30 cellular contexts compared by ENCODE assay signal in the genomic region with DNA sequence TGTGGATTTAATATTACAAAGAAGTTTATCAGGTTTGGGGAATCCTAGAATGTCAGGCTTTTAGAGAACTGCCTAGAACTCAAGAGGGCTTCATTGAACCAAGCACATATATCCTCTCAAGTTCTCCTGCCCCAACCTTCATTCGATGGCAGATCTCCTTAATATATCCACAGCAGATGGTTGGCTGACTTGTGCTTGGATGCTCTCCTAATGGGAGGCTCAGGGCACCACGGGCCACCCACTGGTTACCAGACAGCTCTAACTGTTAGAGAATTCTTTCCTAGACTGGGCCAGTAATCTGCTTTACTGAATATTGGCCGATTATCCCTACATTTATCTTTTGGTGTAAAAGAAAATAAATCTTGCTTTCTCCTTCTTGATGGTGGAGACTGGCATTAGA.
"Had no signal": no experiment of that assay in that cellular context is flagged by ENCODE, and none has a peak within 500 bp of the region (broad histone marks: within the 10 kb centered on the region; RNA-seq: fewer than 3 reads in every experiment).

No MANE protein-coding gene starts in this region.

- DNase-seq: activated CD4-positive, alpha-beta memory T cell treated with anti-CD3 and anti-CD28 coated beads for 36 hours; activated CD4-positive, alpha-beta T cell treated with anti-CD3 and anti-CD28 coated beads, Interleukin-2, amount 10 ng/mL, durations not matched to agents 24 days and 14 days; activated CD8-positive, alpha-beta memory T cell treated with anti-CD3 and anti-CD28 coated beads, Interleukin-2, amount 10 ng/mL, durations not matched to agents 7 days and 5 days; activated CD8-positive, alpha-beta memory T cell treated with anti-CD3 and anti-CD28 coated beads, Interleukin-2, amount 50 U/mL, for 4 hours; activated CD8-positive, alpha-beta T cell treated with anti-CD3 and anti-CD28 coated beads, Interleukin-2, amount 10 ng/mL, durations not matched to agents 7 days and 5 days; activated effector memory CD4-positive, alpha-beta T cell treated with anti-CD3 and anti-CD28 coated beads, Interleukin-2, amount 50 U/mL, for 16 hours; activated naive CD4-positive, alpha-beta T cell treated with anti-CD3 and anti-CD28 coated beads for 36 hours; activated naive CD8-positive, alpha-beta T cell treated with anti-CD3 and anti-CD28 coated beads for 36 hours; activated naive CD8-positive, alpha-beta T cell treated with anti-CD3 and anti-CD28 coated beads, Interleukin-2, amount 50 U/mL, for 24 hours; activated T-cell treated with anti-CD3 and anti-CD28 coated beads, Interleukin-2, amount 50 U/mL, for 1 hour; activated T-cell treated with anti-CD3 and anti-CD28 coated beads, Interleukin-2, amount 50 U/mL, for 48 hours; adrenal gland; amygdala; aorta; body of pancreas; effector memory CD4-positive, alpha-beta T cell; endodermal cell; head of caudate nucleus; hippocampal formation; T-helper 17 cell; T1000 had no signal

- H3K4me1 Mint-ChIP-seq: activated CD4-positive, alpha-beta T cell treated with anti-CD3 and anti-CD28 coated beads, Interleukin-2, amount 10 ng/mL, durations not matched to agents 24 days and 14 days; activated CD8-positive, alpha-beta memory T cell treated with anti-CD3 and anti-CD28 coated beads, Interleukin-2, amount 10 ng/mL, durations not matched to agents 7 days and 5 days; activated naive CD4-positive, alpha-beta T cell treated with anti-CD3 and anti-CD28 coated beads, Interleukin-2, amount 50 U/mL, for 24 hours; T-helper 17 cell; WTC11 had no signal

- H3K4me1 ChIP-seq: adrenal gland, body of pancreas had no signal

- H3K36me3 ChIP-seq: adrenal gland had no signal

- H3K27me3 ChIP-seq: adrenal gland, body of pancreas, dorsolateral prefrontal cortex had no signal

- H3K27ac ChIP-seq: adrenal gland, body of pancreas, coronary artery, dorsolateral prefrontal cortex had no signal

- H3K36me3 Mint-ChIP-seq: activated CD4-positive, alpha-beta memory T cell treated with anti-CD3 and anti-CD28 coated beads for 36 hours; activated CD8-positive, alpha-beta memory T cell treated with anti-CD3 and anti-CD28 coated beads, Interleukin-2, amount 10 ng/mL, durations not matched to agents 7 days and 5 days; activated naive CD4-positive, alpha-beta T cell treated with anti-CD3 and anti-CD28 coated beads, Interleukin-2, amount 50 U/mL, for 24 hours had no signal

- H3K9me3 ChIP-seq: adrenal gland had no signal

- ATAC-seq: activated CD8-positive, alpha-beta memory T cell treated with anti-CD3 and anti-CD28 coated beads, Interleukin-2, amount 10 ng/mL, durations not matched to agents 7 days and 5 days; activated CD8-positive, alpha-beta T cell treated with anti-CD3 and anti-CD28 coated beads, Interleukin-2, amount 10 ng/mL, durations not matched to agents 7 days and 5 days; activated naive CD8-positive, alpha-beta T cell treated with anti-CD3 and anti-CD28 coated beads, Interleukin-2, amount 50 U/mL, for 24 hours; body of pancreas; esophagus mucosa; T-helper 17 cell; WTC11 had no signal

- H3K4me3 Mint-ChIP-seq: activated CD4-positive, alpha-beta memory T cell treated with anti-CD3 and anti-CD28 coated beads for 36 hours; activated CD4-positive, alpha-beta T cell treated with anti-CD3 and anti-CD28 coated beads, Interleukin-2, amount 10 ng/mL, durations not matched to agents 24 days and 14 days; activated CD8-positive, alpha-beta memory T cell treated with anti-CD3 and anti-CD28 coated beads, Interleukin-2, amount 10 ng/mL, durations not matched to agents 7 days and 5 days; activated CD8-positive, alpha-beta T cell treated with anti-CD3 and anti-CD28 coated beads, Interleukin-2, amount 10 ng/mL, durations not matched to agents 7 days and 5 days; activated naive CD4-positive, alpha-beta T cell treated with anti-CD3 and anti-CD28 coated beads for 36 hours; activated naive CD4-positive, alpha-beta T cell treated with anti-CD3 and anti-CD28 coated beads, Interleukin-2, amount 50 U/mL, for 24 hours; activated naive CD8-positive, alpha-beta T cell treated with anti-CD3 and anti-CD28 coated beads for 36 hours; activated naive CD8-positive, alpha-beta T cell treated with anti-CD3 and anti-CD28 coated beads, Interleukin-2, amount 50 U/mL, for 24 hours; activated T-helper 1 cell treated with anti-CD3 and anti-CD28 coated beads, Interleukin-12 subunit alpha, Interleukin-12 subunit beta, Interleukin-2, Interleukin-4 antibody, amounts not matched to agents 30 ng/mL and 10 ng/mL and 1 ng/mL, durations not matched to agents 14 hours and 24 hours and 36 hours; dendritic cell treated with granulocyte-macrophage colony-stimulating factor and Interleukin-4, amounts not matched to agents 40 ng/mL and 50 ng/mL, for 4 days; endodermal cell; T-helper 17 cell; T-helper 2 cell treated with Interferon-gamma antibody and Interleukin-4, amounts not matched to agents 5 μg/mL and 100 μg/mL, for 36 hours; WTC11 had no signal

- H3K27ac Mint-ChIP-seq: activated CD4-positive, alpha-beta memory T cell treated with anti-CD3 and anti-CD28 coated beads for 36 hours; activated CD4-positive, alpha-beta T cell treated with anti-CD3 and anti-CD28 coated beads, Interleukin-2, amount 10 ng/mL, durations not matched to agents 24 days and 14 days; activated CD8-positive, alpha-beta memory T cell treated with anti-CD3 and anti-CD28 coated beads, Interleukin-2, amount 10 ng/mL, durations not matched to agents 7 days and 5 days; activated CD8-positive, alpha-beta T cell treated with anti-CD3 and anti-CD28 coated beads, Interleukin-2, amount 10 ng/mL, durations not matched to agents 7 days and 5 days; activated naive CD4-positive, alpha-beta T cell treated with anti-CD3 and anti-CD28 coated beads for 36 hours; activated naive CD4-positive, alpha-beta T cell treated with anti-CD3 and anti-CD28 coated beads, Interleukin-2, amount 50 U/mL, for 24 hours; activated naive CD8-positive, alpha-beta T cell treated with anti-CD3 and anti-CD28 coated beads for 36 hours; activated naive CD8-positive, alpha-beta T cell treated with anti-CD3 and anti-CD28 coated beads, Interleukin-2, amount 50 U/mL, for 24 hours; activated T-helper 1 cell treated with anti-CD3 and anti-CD28 coated beads, Interleukin-12 subunit alpha, Interleukin-12 subunit beta, Interleukin-2, Interleukin-4 antibody, amounts not matched to agents 30 ng/mL and 10 ng/mL and 1 ng/mL, durations not matched to agents 14 hours and 24 hours and 36 hours; activated T-helper 2 cell treated with anti-CD3 and anti-CD28 coated beads, Interferon-gamma antibody, Interleukin-2, Interleukin-4, amounts not matched to agents 10 μg/mL and 5 μg/mL and 100 μg/mL, durations not matched to agents 14 hours and 24 hours and 36 hours; dendritic cell treated with granulocyte-macrophage colony-stimulating factor and Interleukin-4, amounts not matched to agents 40 ng/mL and 50 ng/mL, for 4 days; endodermal cell; T-helper 17 cell; T-helper 2 cell treated with Interferon-gamma antibody and Interleukin-4, amounts not matched to agents 5 μg/mL and 100 μg/mL, for 36 hours; WTC11 had no signal

- H3K9me3 Mint-ChIP-seq: activated naive CD4-positive, alpha-beta T cell treated with anti-CD3 and anti-CD28 coated beads, Interleukin-2, amount 50 U/mL, for 24 hours; activated naive CD8-positive, alpha-beta T cell treated with anti-CD3 and anti-CD28 coated beads, Interleukin-2, amount 50 U/mL, for 24 hours; activated T-helper 1 cell treated with anti-CD3 and anti-CD28 coated beads, Interleukin-12 subunit alpha, Interleukin-12 subunit beta, Interleukin-2, Interleukin-4 antibody, amounts not matched to agents 30 ng/mL and 10 ng/mL and 1 ng/mL, durations not matched to agents 14 hours and 24 hours and 36 hours; T-helper 2 cell treated with Interferon-gamma antibody and Interleukin-4, amounts not matched to agents 5 μg/mL and 100 μg/mL, for 36 hours had no signal

- H3K4me3 ChIP-seq: adrenal gland, body of pancreas, coronary artery, dorsolateral prefrontal cortex had no signal

- H3K27me3 Mint-ChIP-seq: activated CD4-positive, alpha-beta memory T cell treated with anti-CD3 and anti-CD28 coated beads for 36 hours; activated CD8-positive, alpha-beta memory T cell treated with anti-CD3 and anti-CD28 coated beads, Interleukin-2, amount 10 ng/mL, durations not matched to agents 7 days and 5 days; T-helper 17 cell had no signal
